Comparison of ENCODE assay signal across 24 cellular contexts in genomic region chr13:107252021-107252420, GRCh38.
"Had no signal": no experiment of that assay in that cellular context is flagged by ENCODE, and none has a peak within 500 bp of the region (broad histone marks: within the 10 kb centered on the region; RNA-seq: fewer than 3 reads in every experiment).

No MANE protein-coding gene starts in this region.

- H3K4me2 ChIP-seq: neural progenitor cell had no signal

- H3K27me3 Mint-ChIP-seq: memory B cell; progenitor cell of endocrine pancreas; stimulated activated naive CD8-positive, alpha-beta T cell treated with anti-CD3 and anti-CD28 coated beads, Interleukin-15, Interleukin-2, amounts not matched to agents 100 ng/mL and 50 ng/mL, for 24 hours had no signal

- H3K4me1 ChIP-seq: left ventricle myocardium inferior, sigmoid colon, spleen, suprapubic skin, tibial artery, upper lobe of right lung had no signal

- H3K4me1 Mint-ChIP-seq: memory B cell; naive thymus-derived CD8-positive, alpha-beta T cell; nephron; stimulated activated effector memory CD8-positive, alpha-beta T cell treated with anti-CD3 and anti-CD28 coated beads, Interleukin-12 subunit alpha, Interleukin-12 subunit beta, amount 100 ng/mL, for 72 hours had no signal

- H3K9me3 Mint-ChIP-seq: memory B cell, nephron, neural progenitor cell had no signal

- H3K27ac Mint-ChIP-seq: memory B cell; naive thymus-derived CD8-positive, alpha-beta T cell; nephron; progenitor cell of endocrine pancreas; stimulated activated effector memory CD8-positive, alpha-beta T cell treated with anti-CD3 and anti-CD28 coated beads, Interleukin-12 subunit alpha, Interleukin-12 subunit beta, amount 100 ng/mL, for 72 hours; stimulated activated naive CD8-positive, alpha-beta T cell treated with anti-CD3 and anti-CD28 coated beads, Interleukin-15, Interleukin-2, amounts not matched to agents 100 ng/mL and 50 ng/mL, for 24 hours had no signal

- H3K4me3 ChIP-seq: left ventricle myocardium inferior, neural progenitor cell, ovary, sigmoid colon, spleen, suprapubic skin, thoracic aorta, tibial artery, upper lobe of right lung had no signal

- H2AFZ ChIP-seq: neural progenitor cell had no signal

- H3K4me3 Mint-ChIP-seq: memory B cell; naive thymus-derived CD8-positive, alpha-beta T cell; nephron; neural progenitor cell; stimulated activated effector memory CD8-positive, alpha-beta T cell treated with anti-CD3 and anti-CD28 coated beads, Interleukin-12 subunit alpha, Interleukin-12 subunit beta, amount 100 ng/mL, for 72 hours; stimulated activated naive CD8-positive, alpha-beta T cell treated with anti-CD3 and anti-CD28 coated beads, Interleukin-15, Interleukin-2, amounts not matched to agents 100 ng/mL and 50 ng/mL, for 24 hours had no signal

- H3K27me3 ChIP-seq: neural progenitor cell, ovary, sigmoid colon, spleen, suprapubic skin, tibial artery, upper lobe of right lung had no signal

- H3K36me3 ChIP-seq: left ventricle myocardium inferior, neural progenitor cell, ovary, sigmoid colon, spleen, suprapubic skin, thoracic aorta, tibial artery, upper lobe of right lung had no signal

- H3K9me3 ChIP-seq: left ventricle myocardium inferior, ovary, sigmoid colon, spleen, suprapubic skin, thoracic aorta, tibial artery, upper lobe of right lung had no signal

- H3K36me3 Mint-ChIP-seq: memory B cell; naive thymus-derived CD8-positive, alpha-beta T cell; neural progenitor cell; stimulated activated effector memory CD8-positive, alpha-beta T cell treated with anti-CD3 and anti-CD28 coated beads, Interleukin-12 subunit alpha, Interleukin-12 subunit beta, amount 100 ng/mL, for 72 hours had no signal

- H3K27ac ChIP-seq: left ventricle myocardium inferior, neural progenitor cell, ovary, sigmoid colon, spleen, suprapubic skin, thoracic aorta, tibial artery, upper lobe of right lung had no signal

- DNase-seq: hippocampal formation; kidney glomerular epithelial cell; left colon; left ventricle myocardium inferior; naive thymus-derived CD8-positive, alpha-beta T cell; ovary; retina; right cardiac atrium; sigmoid colon; small intestine; spleen; stimulated activated CD4-positive, alpha-beta T cell treated with anti-CD3 and anti-CD28 coated beads, Interleukin-4, amount 100 ng/mL, for 24 hours; stimulated activated naive CD4-positive, alpha-beta T cell; tibial artery; trophoblast cell; upper lobe of right lung had no signal
